23 cellular contexts compared by ENCODE assay signal in the genomic region with DNA sequence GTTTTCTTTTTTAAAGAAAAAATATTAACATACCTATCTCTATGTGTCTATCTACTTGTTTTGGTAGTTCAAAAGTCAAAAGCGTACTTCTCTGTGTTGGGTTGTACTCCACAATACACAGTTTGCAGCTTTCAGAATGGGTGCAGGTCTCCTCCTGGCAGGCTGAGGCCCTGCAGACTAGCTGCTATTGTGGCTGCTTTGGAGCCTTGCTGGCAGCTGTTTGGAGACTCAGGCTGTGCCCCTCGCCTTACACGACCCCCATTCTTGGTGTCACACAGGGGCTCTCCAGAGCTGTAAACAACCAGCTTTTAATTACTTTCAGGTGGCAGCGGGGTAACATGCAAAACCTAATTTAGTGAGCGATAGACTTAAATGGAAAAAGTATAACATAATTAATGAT.
"Had no signal": no experiment of that assay in that cellular context is flagged by ENCODE, and none has a peak within 500 bp of the region (broad histone marks: within the 10 kb centered on the region; RNA-seq: fewer than 3 reads in every experiment).

No MANE protein-coding gene starts in this region.

- H3K27ac Mint-ChIP-seq: effector memory CD8-positive, alpha-beta T cell; memory B cell; mesothelial cell of epicardium; naive thymus-derived CD4-positive, alpha-beta T cell; stimulated activated naive CD8-positive, alpha-beta T cell treated with anti-CD3 and anti-CD28 coated beads, Interleukin-15, amount 100 ng/mL, for 72 hours; type B pancreatic cell had no signal

- H3K4me3 ChIP-seq: lung, prostate gland, right atrium auricular region, smooth muscle cell, suprapubic skin had no signal

- H3K4me3 Mint-ChIP-seq: effector memory CD8-positive, alpha-beta T cell; memory B cell; mesothelial cell of epicardium; naive thymus-derived CD4-positive, alpha-beta T cell; nephron; stimulated activated naive CD8-positive, alpha-beta T cell treated with anti-CD3 and anti-CD28 coated beads, Interleukin-15, amount 100 ng/mL, for 72 hours had no signal

- H3K4me1 Mint-ChIP-seq: memory B cell; naive thymus-derived CD4-positive, alpha-beta T cell; stimulated activated naive CD8-positive, alpha-beta T cell treated with anti-CD3 and anti-CD28 coated beads, Interleukin-15, amount 100 ng/mL, for 72 hours had no signal

- ATAC-seq: effector memory CD8-positive, alpha-beta T cell; left lobe of liver; naive thymus-derived CD4-positive, alpha-beta T cell; sciatic nerve; stimulated activated naive CD8-positive, alpha-beta T cell treated with anti-CD3 and anti-CD28 coated beads, Interleukin-15, amount 100 ng/mL, for 72 hours had no signal

- H3K27me3 ChIP-seq: right atrium auricular region, suprapubic skin had no signal

- H3K9me3 Mint-ChIP-seq: type B pancreatic cell had no signal

- H3K9me3 ChIP-seq: prostate gland, right atrium auricular region had no signal

- DNase-seq: cortex of kidney; effector memory CD8-positive, alpha-beta T cell; head of caudate nucleus; kidney; naive thymus-derived CD4-positive, alpha-beta T cell; nucleus accumbens; stimulated activated CD4-positive, alpha-beta T cell treated with anti-CD3 and anti-CD28 coated beads, Interleukin-12 subunit alpha, Interleukin-12 subunit beta, amount 100 ng/mL, for 4 hours; stimulated activated CD4-positive, alpha-beta T cell treated with anti-CD3 and anti-CD28 coated beads, Interleukin-1b, Interleukin-23, amount 100 ng/mL, for 48 hours; stimulated activated CD4-positive, alpha-beta T cell treated with anti-CD3 and anti-CD28 coated beads, Interleukin-4, amount 100 ng/mL, for 1 hour; stimulated activated CD8-positive, alpha-beta memory T cell treated with anti-CD3 and anti-CD28 coated beads, Interleukin-4, amount 100 ng/mL, for 48 hours; stimulated activated naive CD4-positive, alpha-beta T cell; stimulated activated naive CD8-positive, alpha-beta T cell treated with anti-CD3 and anti-CD28 coated beads, Interleukin-15, amount 100 ng/mL, for 72 hours had no signal

- H3K4me1 ChIP-seq: prostate gland, right atrium auricular region, suprapubic skin had no signal

- H3K36me3 Mint-ChIP-seq: mesothelial cell of epicardium, type B pancreatic cell had no signal

- H3K4me2 ChIP-seq: smooth muscle cell had no signal

- H3K27me3 Mint-ChIP-seq: effector memory CD8-positive, alpha-beta T cell; stimulated activated naive CD8-positive, alpha-beta T cell treated with anti-CD3 and anti-CD28 coated beads, Interleukin-15, amount 100 ng/mL, for 72 hours; type B pancreatic cell had no signal

- H3K27ac ChIP-seq: prostate gland, right atrium auricular region, suprapubic skin had no signal

- H3K36me3 ChIP-seq: prostate gland, right atrium auricular region, suprapubic skin had no signal
